Comparison of ENCODE assay signal across 8 cellular contexts in the genomic region with DNA sequence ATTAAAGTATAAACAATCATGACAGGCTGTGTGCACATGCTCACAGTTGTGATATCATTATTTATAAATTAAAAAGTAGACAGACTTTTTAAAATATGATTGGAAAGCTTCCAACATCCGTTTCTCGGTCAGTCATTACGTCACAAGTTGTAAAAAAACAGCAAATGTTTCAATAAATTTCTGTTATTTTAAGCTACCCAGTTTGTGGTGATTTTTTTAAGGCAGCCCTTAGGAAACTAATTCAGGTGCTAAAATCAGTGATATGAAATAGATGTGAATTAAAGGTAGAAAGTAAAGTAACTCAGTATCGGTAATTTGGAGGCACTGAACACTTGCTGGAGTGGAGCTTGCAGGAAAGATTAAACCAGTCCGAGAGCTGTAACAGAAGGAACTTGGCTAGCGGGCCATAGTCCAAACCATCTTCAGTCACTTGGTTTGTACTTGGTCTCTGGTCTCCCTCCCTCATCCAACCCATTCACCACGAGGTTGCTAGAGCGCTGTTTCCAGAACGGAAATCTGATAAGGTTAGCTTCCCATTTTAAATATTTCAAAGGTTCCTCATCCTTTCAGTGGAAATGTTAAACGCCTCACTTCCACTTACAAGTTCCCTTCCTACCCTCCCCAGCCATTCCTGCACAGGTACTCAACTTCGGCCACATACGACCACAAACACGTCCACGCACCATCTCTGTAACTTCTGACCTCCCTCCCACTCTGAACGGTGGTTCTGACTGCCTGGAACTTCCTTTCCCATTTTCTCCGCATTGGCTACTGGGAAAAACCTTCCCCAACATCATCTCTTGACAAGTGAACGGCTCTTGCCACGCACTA. TPM values are rescaled to one million over a fixed set of nuclear protein-coding genes. Genes with fewer than 3 reads are reported as not detected.
DNase-seq lines count a peak whose midpoint lies in the region; ATAC-seq and TF ChIP-seq lines count a peak whose summit lies in the region.

No MANE protein-coding gene starts in this region.

- no peak overlapping the region for H3K18ac ChIP-seq in trophoblast cell (ENCODE audit: low read length)

- peaks cover 7% of the 10 kb centered on the region for H3K79me1 ChIP-seq in trophoblast cell (ENCODE audit: low read length)

- H3K4me1 Mint-ChIP-seq in activated naive CD8-positive, alpha-beta T cell (ENCODE audit: low read depth) = peaks cover 53% of the 10 kb centered on the region

- RAD21 ChIA-PET in HCT116 (lab: Charles Lee; ENCODE audit: low non-redundant PET in 1 of 2, low total read pairs in 2 of 2, uncharacterized antibody in 2 of 2, unreplicated experiment in 2 of 2) = no interaction called here

- no peak overlapping the region for H3K23ac ChIP-seq in trophoblast cell (ENCODE audit: low read length)

- H3K4me3 ChIP-seq in HCT116 (replicated peaks in 1 of 2; ENCODE audit: low read depth in 1 of 2, low read length in 2 of 2) (peak overlapping the region; percentile 82 to 99), heart right ventricle (peak overlapping the region; percentile 77 to 98 (median 87)), trophoblast cell (ENCODE audit: low read depth, low read length) (peak overlapping the region; percentile 87)

- H2AFZ ChIP-seq in HCT116 (ENCODE audit: low read depth, low read length, poor library complexity, severe bottlenecking) (no peak overlapping the region), trophoblast cell (ENCODE audit: insufficient read depth, low read length, poor library complexity) (peak overlapping the region; percentile 41)

- no peaks in the 10 kb centered on the region for H3K27me3 Mint-ChIP-seq in activated naive CD8-positive, alpha-beta T cell

- peak overlapping the region; percentile 50 for H4K12ac ChIP-seq in trophoblast cell (ENCODE audit: low read depth, low read length)

- POLR2A ChIA-PET in HCT116 (lab: Charles Lee) = interaction anchor here (0.9 to 1.5 kb wide), 2 partner anchors 11 to 1279 kb away, joined by 4 read pairs; no protein-coding TSS in a partner anchor

- peak overlapping the region; percentile 93 for H4K8ac ChIP-seq in trophoblast cell (ENCODE audit: low read depth, low read length)

- no TSS peak for BruUV-seq in HCT116 (replicated peaks; lab: Mats Ljungman, UMichigan)

- CTCF ChIA-PET in HCT116 (lab: Charles Lee) = interaction anchor here (1.2 kb wide), 1 partner anchor 341 kb away, joined by 3 read pairs; no protein-coding TSS in a partner anchor

- H2BK5ac ChIP-seq in trophoblast cell (ENCODE audit: low read depth, low read length, poor library complexity) = no peak overlapping the region

- DNase-seq in NCI-H748 (lab: John Stamatoyannopoulos, UW; ENCODE audit: unreplicated experiment) (peak; percentile 36), NCI-H748 treated with DMSO at 0.1 percent for 48 hours (lab: John Stamatoyannopoulos, UW) (no peak), HCT116 (ENCODE audit: low read depth, low spot score) (peak; percentile 6), NCI-H146 treated with DMSO at 0.1 percent for 48 hours (lab: John Stamatoyannopoulos, UW; ENCODE audit: unreplicated experiment) (peak; percentile 16), heart right ventricle (peak in 1 of 2 donors; percentile 36), trophoblast cell (peak; percentile 23 to 65), amniotic stem cell (lab: John Stamatoyannopoulos, UW) (no peak)

- intact Hi-C loops in HCT116 (cut with micrococcal nuclease) = loop anchor here (10.0 kb wide), 1 partner anchor 853 kb away; the partner anchor contains the start of gene TMEM161B
- intact Hi-C loops in heart right ventricle (cut with DNase I) = loop anchor here in 3 of 10 donors (2.0 to 10.0 kb wide), 3 partner anchors 65 to 147 kb away; partner anchors contain the start of gene RASA1 (in 2 of the 3)

- no peaks in the 10 kb centered on the region for H3K9me2 ChIP-seq in HCT116 (ENCODE audit: insufficient read depth)

- H3K9me3 ChIP-seq in HCT116 (ENCODE audit: control insufficient read depth in 1 of 2, insufficient read depth in 1 of 2, low read depth in 1 of 2, low read length in 2 of 2) (no peaks in the 10 kb centered on the region), heart right ventricle (no peaks in the 10 kb centered on the region), trophoblast cell (ENCODE audit: insufficient read depth, low read depth, low read length) (no peaks in the 10 kb centered on the region)

- H3K4me1 ChIP-seq in HCT116 (ENCODE audit: control insufficient read depth in 1 of 2, insufficient read depth in 2 of 2, low read length in 2 of 2) (peaks cover 4 to 9% of the 10 kb centered on the region in 2 experiments; a peak in 3 of 4 replicates), heart right ventricle (peaks cover 0 to 46% (median 16%) of the 10 kb centered on the region in 9 donors), trophoblast cell (ENCODE audit: control insufficient read depth in 1 of 2, insufficient read depth in 2 of 2, low read length in 2 of 2) (no peaks in the 10 kb centered on the region)

- 5 to 6% methylated on average over 18 of the region's 18 CpGs for WGBS in heart right ventricle, 2 donors
- WGBS in trophoblast cell (ENCODE audit: extremely low coverage, insufficient coverage, insufficient read length) = no CpG with 5 or more reads among the region's 18 CpGs

- H3K36me3 Mint-ChIP-seq in activated naive CD8-positive, alpha-beta T cell = peaks cover 8% of the 10 kb centered on the region

- no peak overlapping the region for H2BK12ac ChIP-seq in trophoblast cell (ENCODE audit: low read length)

- peak overlapping the region; percentile 7 for H3K4ac ChIP-seq in trophoblast cell (ENCODE audit: low read depth, low read length)

- H3K4me2 ChIP-seq in HCT116 (ENCODE audit: low read length) (peak overlapping the region; percentile 91), trophoblast cell (ENCODE audit: low read length) (peak overlapping the region; percentile 59)

- peaks cover 57% of the 10 kb centered on the region for H3K79me2 ChIP-seq in HCT116 (ENCODE audit: insufficient read depth, low read length)
- peaks cover 4% of the 10 kb centered on the region for H3K79me2 ChIP-seq in trophoblast cell (ENCODE audit: control insufficient read depth, insufficient read depth, low read length, poor library complexity)

- no peak for TF ChIP-seq RAD21 in HCT116 (IDR thresholded peaks at IDR 0.05; ENCODE audit: low read depth)

- ATAC-seq in HCT116 (peak; percentile 25), heart right ventricle (peak; percentile 20 to 71 (median 49))

- H3K27ac Mint-ChIP-seq in activated naive CD8-positive, alpha-beta T cell = peak overlapping the region; percentile 90

- no peaks in the 10 kb centered on the region for H3K9me3 Mint-ChIP-seq in activated naive CD8-positive, alpha-beta T cell (ENCODE audit: low read depth)

- H4K20me1 ChIP-seq in HCT116 (ENCODE audit: insufficient read depth) = no peaks in the 10 kb centered on the region

- no peak for TF ChIP-seq POLR2A in HCT116 (IDR thresholded peaks at IDR 0.05; ENCODE audit: borderline replicate concordance, extremely low read depth, insufficient read depth, insufficient read length)

- TF ChIP-seq CTCF in HCT116 (IDR thresholded peaks at IDR 0.05 in 2 of 3, conservative IDR thresholded peaks at IDR 0.05 in 1 of 3; ENCODE audit: borderline replicate concordance in 1 of 3, insufficient read depth in 1 of 3, low read depth in 2 of 3, low read length in 2 of 3) (no peak), heart right ventricle (IDR thresholded peaks at IDR 0.05) (no peak)

- peak overlapping the region; percentile 65 for H4K91ac ChIP-seq in trophoblast cell (ENCODE audit: low read depth, low read length)

- peak overlapping the region; percentile 76 for H3K27ac ChIP-seq in HCT116 (ENCODE audit: low read depth, low read length)
- H3K27ac ChIP-seq in heart right ventricle = peak overlapping the region; percentile 96 to 100 (median 98)
- H3K27ac ChIP-seq in trophoblast cell (ENCODE audit: low read depth, low read length) = peak overlapping the region; percentile 35

- peak overlapping the region; percentile 98 for H3K4me3 Mint-ChIP-seq in activated naive CD8-positive, alpha-beta T cell

- H3K9ac ChIP-seq in HCT116 (ENCODE audit: low read length) (peak overlapping the region; percentile 96), trophoblast cell (ENCODE audit: low read length) (peak overlapping the region; percentile 82)

- no peak overlapping the region for H2BK120ac ChIP-seq in trophoblast cell (ENCODE audit: insufficient read depth, low read length, poor library complexity)

- H3K27me3 ChIP-seq in HCT116 (ENCODE audit: insufficient read depth, low read length) (no peaks in the 10 kb centered on the region), heart right ventricle (no peaks in the 10 kb centered on the region), trophoblast cell (ENCODE audit: insufficient read depth, low read length) (no peaks in the 10 kb centered on the region)

- H3K14ac ChIP-seq in trophoblast cell (ENCODE audit: low read length) = peak overlapping the region; percentile 87

- peaks cover 34 to 36% of the 10 kb centered on the region in 2 experiments for H3K36me3 ChIP-seq in HCT116 (ENCODE audit: control insufficient read depth in 1 of 2, insufficient read depth in 2 of 2, low read length in 2 of 2)
- peaks cover 0 to 44% (median 23%) of the 10 kb centered on the region in 9 donors for H3K36me3 ChIP-seq in heart right ventricle
- peaks cover 0 to 6% of the 10 kb centered on the region in 2 experiments for H3K36me3 ChIP-seq in trophoblast cell (ENCODE audit: control insufficient read depth in 1 of 2, insufficient read depth in 2 of 2, low read length in 2 of 2)

- no peak overlapping the region for H2AK5ac ChIP-seq in trophoblast cell (ENCODE audit: low read length)

TF ChIP-seq in HCT116, 20 proteins besides CTCF, POLR2A, EP300 and RAD21:
- TF ChIP-seq EGR1 (IDR thresholded peaks at IDR 0.05; ENCODE audit: low read depth) (no peak), EZH2 (IDR thresholded peaks at IDR 0.05) (no peak), MAX (IDR thresholded peaks at IDR 0.05) (0 out of 2 replicates have a peak, but pooled peaks have one; percentile 10)
TF ChIP-seq in HCT116: peak in this region for 1.

RNA-seq across cellular contexts. Expression of gene CCNH, which starts 0.9 kb away (rescaled TPM):
- total RNA-seq in HCT116 (2021; ENCODE audit: unreplicated experiment) (63.2 TPM), heart right ventricle (10 to 100 TPM; 23.5 to 34.8 (median 24.5) TPM)
- 69.9 and 91.7 TPM in 2 replicates for polyA plus RNA-seq in HCT116 (2012)
- polyA plus RNA-seq in heart right ventricle = 10 to 100 TPM; 23.7 to 36.2 TPM
- polyA plus RNA-seq in trophoblast cell (2013) = 18.6 and 20.1 TPM in 2 replicates

Comparison
In these comparisons a context has a peak if more than half of its experiments do, and no peak if none do; other contexts are left out.
1. DNase-seq: peak in NCI-H748 (single experiment), HCT116 (single experiment), NCI-H146 treated with DMSO at 0.1 percent for 48 hours (single experiment) and trophoblast cell (2 of 2); none in NCI-H748 treated with DMSO at 0.1 percent for 48 hours (single experiment) and amniotic stem cell (single experiment).
2. H3K27ac ChIP-seq: peak in every context shown above with its lines; median percentile 98 in heart right ventricle; 76 in HCT116; 35 in trophoblast cell.
3. Peak in every context shown above with its lines, with median percentiles within 50 percentile points of each other: H3K4me3 ChIP-seq.